Comparison of ENCODE assay signal across 9 cellular contexts in genomic region chr11:22703040-22703439, GRCh38. TPM values are rescaled to one million over a fixed set of nuclear protein-coding genes. Genes with fewer than 3 reads are reported as not detected.
DNase-seq lines count a peak whose midpoint lies in the region; ATAC-seq, FAIRE-seq and TF ChIP-seq lines count a peak whose summit lies in the region.
"Had no signal": no experiment of that assay in that cellular context is flagged by ENCODE, and none has a peak within 500 bp of the region (broad histone marks: within the 10 kb centered on the region; RNA-seq: fewer than 3 reads in every experiment).

No MANE protein-coding gene starts in this region.

- DNase-seq in ELF-1 (ENCODE audit: low read depth, low spot score) (peak; percentile 24), HS-27A (ENCODE audit: low read depth) (peak; percentile 11), SJSA1 (ENCODE audit: low read depth in 1 of 2, low spot score in 2 of 2) (peak; percentile 46 to 76), cardiac muscle cell (ENCODE audit: low read depth in 1 of 2, low spot score in 1 of 2) (peak; percentile 52 to 78), frontal cortex (ENCODE audit: low spot score in 2 of 2) (no peak)
- no peak for DNase-seq in stimulated activated effector memory CD8-positive, alpha-beta T cell treated with anti-CD3 and anti-CD28 coated beads, Interleukin-12 subunit alpha, Interleukin-12 subunit beta, amount 100 ng/mL, for 72 hours (ENCODE audit: low spot score in 2 of 2)
- no peak for DNase-seq in activated CD8-positive, alpha-beta memory T cell treated with anti-CD3 and anti-CD28 coated beads, Interleukin-2, amount 50 U/mL, for 48 hours
- DNase-seq: naive B cell had no signal

- peak; percentile 90 for ATAC-seq in stimulated activated effector memory CD8-positive, alpha-beta T cell treated with anti-CD3 and anti-CD28 coated beads, Interleukin-12 subunit alpha, Interleukin-12 subunit beta, amount 100 ng/mL, for 72 hours
- ATAC-seq in HG03045 (IDR thresholded peaks at IDR 0.05; ENCODE audit: unreplicated experiment) = no peak

- H3K9me3 ChIP-seq in SJSA1 (replicated peaks) (no peaks in the 10 kb centered on the region), cardiac muscle cell (ENCODE audit: low read depth) (no peaks in the 10 kb centered on the region)

- H3K27ac ChIP-seq in SJSA1 = peak overlapping the region; percentile 92
- H3K27ac ChIP-seq in cardiac muscle cell = no peak overlapping the region

- H3K36me3 Mint-ChIP-seq in stimulated activated effector memory CD8-positive, alpha-beta T cell treated with anti-CD3 and anti-CD28 coated beads, Interleukin-12 subunit alpha, Interleukin-12 subunit beta, amount 100 ng/mL, for 72 hours = no peaks in the 10 kb centered on the region
- H3K36me3 Mint-ChIP-seq: naive B cell had no signal

- H3K4me1 ChIP-seq in SJSA1 (replicated peaks) = peaks cover 21% of the 10 kb centered on the region
- H3K4me1 ChIP-seq in cardiac muscle cell (ENCODE audit: low read depth) = peaks cover 14% of the 10 kb centered on the region

- H3K4me1 Mint-ChIP-seq in stimulated activated effector memory CD8-positive, alpha-beta T cell treated with anti-CD3 and anti-CD28 coated beads, Interleukin-12 subunit alpha, Interleukin-12 subunit beta, amount 100 ng/mL, for 72 hours = no peaks in the 10 kb centered on the region
- H3K4me1 Mint-ChIP-seq: naive B cell had no signal

- H3K27ac Mint-ChIP-seq in stimulated activated effector memory CD8-positive, alpha-beta T cell treated with anti-CD3 and anti-CD28 coated beads, Interleukin-12 subunit alpha, Interleukin-12 subunit beta, amount 100 ng/mL, for 72 hours = no peak overlapping the region
- H3K27ac Mint-ChIP-seq: naive B cell had no signal

- H3K9me3 Mint-ChIP-seq in stimulated activated effector memory CD8-positive, alpha-beta T cell treated with anti-CD3 and anti-CD28 coated beads, Interleukin-12 subunit alpha, Interleukin-12 subunit beta, amount 100 ng/mL, for 72 hours = peaks cover 3% of the 10 kb centered on the region

- H3K4me3 Mint-ChIP-seq in stimulated activated effector memory CD8-positive, alpha-beta T cell treated with anti-CD3 and anti-CD28 coated beads, Interleukin-12 subunit alpha, Interleukin-12 subunit beta, amount 100 ng/mL, for 72 hours = no peak overlapping the region
- H3K4me3 Mint-ChIP-seq: naive B cell had no signal

- TF ChIP-seq CTCF in cardiac muscle cell (IDR thresholded peaks at IDR 0.05; ENCODE audit: low read depth, low read length) = no peak

- no peak for FAIRE-seq in frontal cortex (lab: Jason Lieb, UNC)

- H3K27me3 ChIP-seq in SJSA1 (replicated peaks) (no peaks in the 10 kb centered on the region), cardiac muscle cell (peaks cover 4% of the 10 kb centered on the region)

- H3K36me3 ChIP-seq in SJSA1 (no peaks in the 10 kb centered on the region), cardiac muscle cell (no peaks in the 10 kb centered on the region)

- H3K4me3 ChIP-seq in SJSA1 (no peak overlapping the region), cardiac muscle cell (no peak overlapping the region)

RNA-seq across cellular contexts. Expression of gene GAS2, which starts 36.6 kb away (rescaled TPM):
- total RNA-seq in SJSA1 (2014; rRNA removed; shearing (Covaris generic)) = 1.8 and 2.0 TPM in 2 replicates
- 9.6 TPM in 2 replicates for total RNA-seq in cardiac muscle cell
- 6.2 and 8.2 TPM in 2 replicates for polyA plus RNA-seq in cardiac muscle cell
- total RNA-seq in frontal cortex = 8.6 TPM

Comparison
In these comparisons a context has a peak if more than half of its experiments do, and no peak if none do; other contexts are left out.
1. DNase-seq: peak in ELF-1 (single experiment), HS-27A (single experiment), SJSA1 (2 of 2) and cardiac muscle cell (2 of 2); none in stimulated activated effector memory CD8-positive, alpha-beta T cell treated with anti-CD3 and anti-CD28 coated beads, Interleukin-12 subunit alpha, Interleukin-12 subunit beta, amount 100 ng/mL, for 72 hours (0 of 2), activated CD8-positive, alpha-beta memory T cell treated with anti-CD3 and anti-CD28 coated beads, Interleukin-2, amount 50 U/mL, for 48 hours (single experiment) and frontal cortex (0 of 2).